Comparison of ENCODE assay signal across 37 cellular contexts in genomic region chr6:83603560-83603959, GRCh38.
"Had no signal": no experiment of that assay in that cellular context is flagged by ENCODE, and none has a peak within 500 bp of the region (broad histone marks: within the 10 kb centered on the region; RNA-seq: fewer than 3 reads in every experiment).

No MANE protein-coding gene starts in this region.

- H3K4me1 Mint-ChIP-seq: activated B cell treated with CpG ODN at 0.5 μM for 24 hours; activated CD4-positive, alpha-beta T cell treated with anti-CD3 and anti-CD28 coated beads, Interleukin-2, amount 10 ng/mL, durations not matched to agents 24 days and 14 days; activated naive CD4-positive, alpha-beta T cell treated with anti-CD3 and anti-CD28 coated beads, Interleukin-2, amount 10 ng/mL, durations not matched to agents 7 days and 5 days; activated naive CD4-positive, alpha-beta T cell treated with anti-CD3 and anti-CD28 coated beads, Interleukin-2, amount 50 U/mL, for 24 hours; activated naive CD8-positive, alpha-beta T cell treated with anti-CD3 and anti-CD28 coated beads, Interleukin-2, amount 10 ng/mL, durations not matched to agents 7 days and 5 days; activated naive CD8-positive, alpha-beta T cell treated with anti-CD3 and anti-CD28 coated beads, Interleukin-2, amount 50 U/mL, for 24 hours; activated T-helper 17 cell treated with anti-CD3 and anti-CD28 coated beads, Interleukin-2, amount 50 U/mL, for 72 hours; brain; central memory CD8-positive, alpha-beta T cell had no signal

- H3K36me3 Mint-ChIP-seq: activated CD4-positive, alpha-beta memory T cell treated with anti-CD3 and anti-CD28 coated beads for 36 hours; activated naive CD4-positive, alpha-beta T cell treated with anti-CD3 and anti-CD28 coated beads, Interleukin-2, amount 10 ng/mL, durations not matched to agents 7 days and 5 days; activated naive CD4-positive, alpha-beta T cell treated with anti-CD3 and anti-CD28 coated beads, Interleukin-2, amount 50 U/mL, for 24 hours; activated naive CD8-positive, alpha-beta T cell; activated naive CD8-positive, alpha-beta T cell treated with anti-CD3 and anti-CD28 coated beads, Interleukin-2, amount 10 ng/mL, durations not matched to agents 7 days and 5 days had no signal

- H3K9me3 ChIP-seq: ascending aorta had no signal

- H3K27ac ChIP-seq: ascending aorta, cardiac muscle cell, VCaP had no signal

- H3K27ac Mint-ChIP-seq: activated B cell treated with CpG ODN at 0.5 μM for 24 hours; activated CD4-positive, alpha-beta memory T cell treated with anti-CD3 and anti-CD28 coated beads for 36 hours; activated CD4-positive, alpha-beta T cell treated with anti-CD3 and anti-CD28 coated beads, Interleukin-2, amount 10 ng/mL, durations not matched to agents 24 days and 14 days; activated CD8-positive, alpha-beta T cell treated with anti-CD3 and anti-CD28 coated beads for 36 hours; activated naive CD4-positive, alpha-beta T cell treated with anti-CD3 and anti-CD28 coated beads, Interleukin-2, amount 10 ng/mL, durations not matched to agents 7 days and 5 days; activated naive CD4-positive, alpha-beta T cell treated with anti-CD3 and anti-CD28 coated beads, Interleukin-2, amount 50 U/mL, for 24 hours; activated naive CD8-positive, alpha-beta T cell; activated naive CD8-positive, alpha-beta T cell treated with anti-CD3 and anti-CD28 coated beads, Interleukin-2, amount 10 ng/mL, durations not matched to agents 7 days and 5 days; activated naive CD8-positive, alpha-beta T cell treated with anti-CD3 and anti-CD28 coated beads, Interleukin-2, amount 50 U/mL, for 24 hours; activated T-cell treated with anti-CD3 and anti-CD28 coated beads, Interleukin-2, amount 50 U/mL, for 72 hours; activated T-helper 1 cell treated with anti-CD3 and anti-CD28 coated beads, Interleukin-12 subunit alpha, Interleukin-12 subunit beta, Interleukin-2, Interleukin-4 antibody, amounts not matched to agents 30 ng/mL and 10 ng/mL and 1 ng/mL, durations not matched to agents 14 hours and 24 hours and 36 hours; activated T-helper 17 cell treated with anti-CD3 and anti-CD28 coated beads, Interleukin-2, amount 50 U/mL, for 72 hours; T-helper 1 cell treated with Interleukin-12 subunit alpha and Interleukin-12 subunit beta and Interleukin-4 antibody, amounts not matched to agents 30 μg/mL and 1 μg/mL, for 36 hours; T-helper 2 cell treated with Interferon-gamma antibody and Interleukin-4, amounts not matched to agents 5 μg/mL and 100 μg/mL, for 36 hours had no signal

- H3K27me3 Mint-ChIP-seq: activated B cell treated with CpG ODN at 0.5 μM for 24 hours; activated CD4-positive, alpha-beta memory T cell treated with anti-CD3 and anti-CD28 coated beads for 36 hours; activated CD4-positive, alpha-beta T cell treated with anti-CD3 and anti-CD28 coated beads, Interleukin-2, amount 10 ng/mL, durations not matched to agents 24 days and 14 days; activated naive CD4-positive, alpha-beta T cell treated with anti-CD3 and anti-CD28 coated beads, Interleukin-2, amount 10 ng/mL, durations not matched to agents 7 days and 5 days; activated naive CD4-positive, alpha-beta T cell treated with anti-CD3 and anti-CD28 coated beads, Interleukin-2, amount 50 U/mL, for 24 hours; activated naive CD8-positive, alpha-beta T cell treated with anti-CD3 and anti-CD28 coated beads, Interleukin-2, amount 10 ng/mL, durations not matched to agents 7 days and 5 days; activated naive CD8-positive, alpha-beta T cell treated with anti-CD3 and anti-CD28 coated beads, Interleukin-2, amount 50 U/mL, for 24 hours; activated T-helper 17 cell treated with anti-CD3 and anti-CD28 coated beads, Interleukin-2, amount 50 U/mL, for 72 hours; brain; central memory CD8-positive, alpha-beta T cell had no signal

- H3K36me3 ChIP-seq: ascending aorta, cardiac muscle cell had no signal

- H3K4me3 Mint-ChIP-seq: activated B cell treated with CpG ODN at 0.5 μM for 24 hours; activated CD4-positive, alpha-beta memory T cell treated with anti-CD3 and anti-CD28 coated beads for 36 hours; activated CD4-positive, alpha-beta T cell treated with anti-CD3 and anti-CD28 coated beads, Interleukin-2, amount 10 ng/mL, durations not matched to agents 24 days and 14 days; activated CD8-positive, alpha-beta T cell treated with anti-CD3 and anti-CD28 coated beads for 36 hours; activated naive CD4-positive, alpha-beta T cell treated with anti-CD3 and anti-CD28 coated beads, Interleukin-2, amount 10 ng/mL, durations not matched to agents 7 days and 5 days; activated naive CD4-positive, alpha-beta T cell treated with anti-CD3 and anti-CD28 coated beads, Interleukin-2, amount 50 U/mL, for 24 hours; activated naive CD8-positive, alpha-beta T cell; activated naive CD8-positive, alpha-beta T cell treated with anti-CD3 and anti-CD28 coated beads, Interleukin-2, amount 10 ng/mL, durations not matched to agents 7 days and 5 days; activated naive CD8-positive, alpha-beta T cell treated with anti-CD3 and anti-CD28 coated beads, Interleukin-2, amount 50 U/mL, for 24 hours; activated T-cell treated with anti-CD3 and anti-CD28 coated beads, Interleukin-2, amount 50 U/mL, for 4 hours; activated T-cell treated with anti-CD3 and anti-CD28 coated beads, Interleukin-2, amount 50 U/mL, for 72 hours; activated T-helper 1 cell treated with anti-CD3 and anti-CD28 coated beads, Interleukin-12 subunit alpha, Interleukin-12 subunit beta, Interleukin-2, Interleukin-4 antibody, amounts not matched to agents 30 ng/mL and 10 ng/mL and 1 ng/mL, durations not matched to agents 14 hours and 24 hours and 36 hours; activated T-helper 17 cell treated with anti-CD3 and anti-CD28 coated beads, Interleukin-2, amount 50 U/mL, for 72 hours; brain; central memory CD8-positive, alpha-beta T cell; T-helper 1 cell treated with Interleukin-12 subunit alpha and Interleukin-12 subunit beta and Interleukin-4 antibody, amounts not matched to agents 30 μg/mL and 1 μg/mL, for 36 hours; T-helper 2 cell treated with Interferon-gamma antibody and Interleukin-4, amounts not matched to agents 5 μg/mL and 100 μg/mL, for 36 hours had no signal

- H3K9me3 Mint-ChIP-seq: activated B cell treated with CpG ODN at 0.5 μM for 24 hours; activated CD4-positive, alpha-beta memory T cell treated with anti-CD3 and anti-CD28 coated beads for 36 hours; activated CD4-positive, alpha-beta T cell treated with anti-CD3 and anti-CD28 coated beads, Interleukin-2, amount 10 ng/mL, durations not matched to agents 24 days and 14 days; activated CD8-positive, alpha-beta T cell treated with anti-CD3 and anti-CD28 coated beads for 36 hours; activated naive CD4-positive, alpha-beta T cell treated with anti-CD3 and anti-CD28 coated beads, Interleukin-2, amount 10 ng/mL, durations not matched to agents 7 days and 5 days; activated naive CD4-positive, alpha-beta T cell treated with anti-CD3 and anti-CD28 coated beads, Interleukin-2, amount 50 U/mL, for 24 hours; activated naive CD8-positive, alpha-beta T cell treated with anti-CD3 and anti-CD28 coated beads, Interleukin-2, amount 10 ng/mL, durations not matched to agents 7 days and 5 days; activated naive CD8-positive, alpha-beta T cell treated with anti-CD3 and anti-CD28 coated beads, Interleukin-2, amount 50 U/mL, for 24 hours; activated T-cell treated with anti-CD3 and anti-CD28 coated beads, Interleukin-2, amount 50 U/mL, for 4 hours; activated T-cell treated with anti-CD3 and anti-CD28 coated beads, Interleukin-2, amount 50 U/mL, for 72 hours; activated T-helper 1 cell treated with anti-CD3 and anti-CD28 coated beads, Interleukin-12 subunit alpha, Interleukin-12 subunit beta, Interleukin-2, Interleukin-4 antibody, amounts not matched to agents 30 ng/mL and 10 ng/mL and 1 ng/mL, durations not matched to agents 14 hours and 24 hours and 36 hours; activated T-helper 17 cell treated with anti-CD3 and anti-CD28 coated beads, Interleukin-2, amount 50 U/mL, for 72 hours; brain; central memory CD8-positive, alpha-beta T cell; T-helper 1 cell treated with Interleukin-12 subunit alpha and Interleukin-12 subunit beta and Interleukin-4 antibody, amounts not matched to agents 30 μg/mL and 1 μg/mL, for 36 hours; T-helper 2 cell treated with Interferon-gamma antibody and Interleukin-4, amounts not matched to agents 5 μg/mL and 100 μg/mL, for 36 hours had no signal

- H3K4me1 ChIP-seq: ascending aorta had no signal

- H3K4me3 ChIP-seq: ascending aorta, cardiac muscle cell had no signal

- H3K27me3 ChIP-seq: ascending aorta, cardiac muscle cell had no signal

- DNase-seq: activated B cell treated with CpG ODN at 0.5 μM for 24 hours; activated CD4-positive, alpha-beta memory T cell treated with anti-CD3 and anti-CD28 coated beads for 36 hours; activated CD4-positive, alpha-beta T cell treated with anti-CD3 and anti-CD28 coated beads for 4 hours; activated CD4-positive, alpha-beta T cell treated with anti-CD3 and anti-CD28 coated beads, Interleukin-2, amount 10 ng/mL, durations not matched to agents 24 days and 14 days; activated CD4-positive, alpha-beta T cell treated with anti-CD3 and anti-CD28 coated beads, Interleukin-2, amount 50 U/mL, for 1 hour; activated CD4-positive, alpha-beta T cell treated with anti-CD3 and anti-CD28 coated beads, Interleukin-2, amount 50 U/mL, for 4 hours; activated CD4-positive, CD25-positive, alpha-beta regulatory T cell treated with anti-CD3 and anti-CD28 coated beads, Interleukin-2, amount 50 U/mL, for 72 hours; activated CD8-positive, alpha-beta memory T cell treated with anti-CD3 and anti-CD28 coated beads, Interleukin-2, amount 50 U/mL, for 4 hours; activated CD8-positive, alpha-beta T cell treated with anti-CD3 and anti-CD28 coated beads for 36 hours; activated effector memory CD4-positive, alpha-beta T cell treated with anti-CD3 and anti-CD28 coated beads, Interleukin-2, amount 50 U/mL, for 16 hours; activated gamma-delta T cell treated with Interleukin-2 at 50 U/mL for 16 hours; activated naive CD4-positive, alpha-beta T cell; activated naive CD4-positive, alpha-beta T cell treated with anti-CD3 and anti-CD28 coated beads, Interleukin-2, amount 10 ng/mL, durations not matched to agents 7 days and 5 days; activated naive CD8-positive, alpha-beta T cell treated with anti-CD3 and anti-CD28 coated beads, Interleukin-2, amount 10 ng/mL, durations not matched to agents 7 days and 5 days; activated naive CD8-positive, alpha-beta T cell treated with anti-CD3 and anti-CD28 coated beads, Interleukin-2, amount 50 U/mL, for 24 hours; activated T-cell treated with anti-CD3 and anti-CD28 coated beads for 4 hours; activated T-cell treated with anti-CD3 and anti-CD28 coated beads, Interleukin-2, amount 50 U/mL, for 1 hour; activated T-cell treated with anti-CD3 and anti-CD28 coated beads, Interleukin-2, amount 50 U/mL, for 4 hours; activated T-cell treated with anti-CD3 and anti-CD28 coated beads, Interleukin-2, amount 50 U/mL, for 72 hours; amygdala; anterior cingulate cortex; T-helper 1 cell; T-helper 2 cell; T-helper 9 cell had no signal

- FAIRE-seq: bronchial epithelial cell, TTC549 had no signal
